8 cellular contexts compared by ENCODE assay signal in the genomic region with DNA sequence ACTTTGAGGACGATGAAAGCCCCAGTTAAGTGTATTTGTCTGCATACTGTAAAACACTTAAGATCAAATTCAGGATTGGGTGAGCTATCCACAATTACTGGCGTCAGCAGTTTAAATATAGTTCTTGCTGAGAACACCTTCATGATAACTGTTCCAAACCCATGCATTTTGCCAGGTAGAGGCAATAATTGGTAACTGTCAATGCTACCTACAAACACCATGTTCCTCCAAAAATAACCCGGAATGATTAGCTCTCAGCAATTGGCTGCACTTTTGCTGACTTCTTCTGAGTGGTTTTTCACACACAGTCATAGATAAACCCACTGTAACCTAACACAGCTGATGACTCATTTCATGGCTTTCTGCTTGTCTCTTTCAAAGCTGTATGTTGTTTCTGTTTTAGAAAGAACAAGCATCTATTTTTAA.
DNase-seq lines count a peak whose midpoint lies in the region; ATAC-seq, FAIRE-seq and TF ChIP-seq lines count a peak whose summit lies in the region.
"Had no signal": no experiment of that assay in that cellular context is flagged by ENCODE, and none has a peak within 500 bp of the region (broad histone marks: within the 10 kb centered on the region; RNA-seq: fewer than 3 reads in every experiment).

No MANE protein-coding gene starts in this region.

- no peak overlapping the region for H3K4me2 ChIP-seq in GM23338

- no peaks in the 10 kb centered on the region for H3K9me3 ChIP-seq in pancreas

- ATAC-seq in GM18517 (IDR thresholded peaks at IDR 0.05; ENCODE audit: unreplicated experiment) (peak; percentile 100), GM23338 (no peak), pancreas (peak in 3 of 4 donors; percentile 53 to 83 (median 62))

- H3K27ac Mint-ChIP-seq in GM23338: no peak overlapping the region
- H3K27ac Mint-ChIP-seq: activated B cell treated with CpG ODN at 0.5 μM for 24 hours had no signal

- WGBS in pancreas, 2 donors: 38 to 46% methylated on average over 3 of the region's 3 CpGs

- H3K27me3 ChIP-seq in GM23338 (ENCODE audit: insufficient read depth): no peaks in the 10 kb centered on the region
- no peaks in the 10 kb centered on the region for H3K27me3 ChIP-seq in pancreas

- H3K27me3 Mint-ChIP-seq in GM23338 (ENCODE audit: insufficient read depth, low read depth, poor library complexity): no peaks in the 10 kb centered on the region
- H3K27me3 Mint-ChIP-seq: activated B cell treated with CpG ODN at 0.5 μM for 24 hours had no signal

- H4K20me1 ChIP-seq in GM23338 (replicated peaks; ENCODE audit: insufficient read depth): no peaks in the 10 kb centered on the region

- no peak overlapping the region for H3K4me3 Mint-ChIP-seq in GM23338
- H3K4me3 Mint-ChIP-seq: activated B cell treated with CpG ODN at 0.5 μM for 24 hours had no signal

- H3K4me3 ChIP-seq in GM23338 (no peak overlapping the region), pancreas (no peak overlapping the region)

- peak overlapping the region; percentile 14; the same call in 1 of the 2 replicates for H2AFZ ChIP-seq in GM23338

- H3K9me2 ChIP-seq in GM23338 (ENCODE audit: insufficient read depth): no peaks in the 10 kb centered on the region

- FAIRE-seq in pancreas (lab: Jason Lieb, UNC): no peak

- H3K4me1 Mint-ChIP-seq in GM23338: no peaks in the 10 kb centered on the region
- H3K4me1 Mint-ChIP-seq: activated B cell treated with CpG ODN at 0.5 μM for 24 hours had no signal

- TF ChIP-seq CTCF in GM23338 (conservative IDR thresholded peaks at IDR 0.05; ENCODE audit: low read depth in 2 of 2) (no peak), pancreas (IDR thresholded peaks at IDR 0.05) (no peak)

- H3F3A ChIP-seq in GM23338 (replicated peaks; ENCODE audit: low read depth): no peaks in the 10 kb centered on the region

- no peak for DNase-seq in GM23338 (ENCODE audit: low spot score)
- peak; percentile 89 for DNase-seq in M059J (ENCODE audit: low read depth)
- DNase-seq in caudate nucleus (lab: John Stamatoyannopoulos, UW): peak in 12 of 61 donors; percentile 1 to 77 (median 20)
- no peak for DNase-seq in pancreas
- DNase-seq in activated gamma-delta T cell (lab: John Stamatoyannopoulos, UW): no peak
- no peak for DNase-seq in iPS-NIHi11 (ENCODE audit: low spot score)
- DNase-seq: activated B cell treated with CpG ODN at 0.5 μM for 24 hours had no signal

- H3K9me3 Mint-ChIP-seq in GM23338: peaks cover 23% of the 10 kb centered on the region

- H3K4me1 ChIP-seq in GM23338 (ENCODE audit: insufficient read depth) (no peaks in the 10 kb centered on the region), pancreas (no peaks in the 10 kb centered on the region)

- H3K27ac ChIP-seq in GM23338 (ENCODE audit: low read depth) (no peak overlapping the region), caudate nucleus (ENCODE audit: low read depth, low read length) (peak overlapping the region; percentile 23), pancreas (no peak overlapping the region)

- H3K36me3 Mint-ChIP-seq in GM23338 (ENCODE audit: low read depth): peaks cover 18% of the 10 kb centered on the region

- H3K79me2 ChIP-seq in GM23338 (replicated peaks; ENCODE audit: insufficient read depth): no peaks in the 10 kb centered on the region

- intact Hi-C loops in pancreas (cut with DNase I): no loop called here

- no peaks in the 10 kb centered on the region for H3K36me3 ChIP-seq in GM23338 (ENCODE audit: insufficient read depth)
- no peaks in the 10 kb centered on the region for H3K36me3 ChIP-seq in pancreas

TF ChIP-seq in GM23338, 12 proteins besides CTCF, POLR2A, EP300 and RAD21 (continues in another document):
- TF ChIP-seq EZH2phosphoT487 (IDR thresholded peaks at IDR 0.05; ENCODE audit: unreplicated experiment) (no peak), ZNF331 (CRISPR knock-in tag; IDR thresholded peaks at IDR 0.05; ENCODE audit: low read depth) (no peak), ZNF114 (CRISPR knock-in tag; IDR thresholded peaks at IDR 0.05) (no peak), POLR2AphosphoS5 (IDR thresholded peaks at IDR 0.05; ENCODE audit: low read depth) (no peak), CREB1 (CRISPR knock-in tag; IDR thresholded peaks at IDR 0.05; ENCODE audit: low read depth) (no peak), EZH2 (IDR thresholded peaks at IDR 0.05; ENCODE audit: low read depth, unreplicated experiment) (no peak), NANOG (IDR thresholded peaks at IDR 0.05; ENCODE audit: borderline replicate concordance) (no peak), JUNB (IDR thresholded peaks at IDR 0.05; ENCODE audit: unreplicated experiment) (no peak)
- TF ChIP-seq, protein P1, sequence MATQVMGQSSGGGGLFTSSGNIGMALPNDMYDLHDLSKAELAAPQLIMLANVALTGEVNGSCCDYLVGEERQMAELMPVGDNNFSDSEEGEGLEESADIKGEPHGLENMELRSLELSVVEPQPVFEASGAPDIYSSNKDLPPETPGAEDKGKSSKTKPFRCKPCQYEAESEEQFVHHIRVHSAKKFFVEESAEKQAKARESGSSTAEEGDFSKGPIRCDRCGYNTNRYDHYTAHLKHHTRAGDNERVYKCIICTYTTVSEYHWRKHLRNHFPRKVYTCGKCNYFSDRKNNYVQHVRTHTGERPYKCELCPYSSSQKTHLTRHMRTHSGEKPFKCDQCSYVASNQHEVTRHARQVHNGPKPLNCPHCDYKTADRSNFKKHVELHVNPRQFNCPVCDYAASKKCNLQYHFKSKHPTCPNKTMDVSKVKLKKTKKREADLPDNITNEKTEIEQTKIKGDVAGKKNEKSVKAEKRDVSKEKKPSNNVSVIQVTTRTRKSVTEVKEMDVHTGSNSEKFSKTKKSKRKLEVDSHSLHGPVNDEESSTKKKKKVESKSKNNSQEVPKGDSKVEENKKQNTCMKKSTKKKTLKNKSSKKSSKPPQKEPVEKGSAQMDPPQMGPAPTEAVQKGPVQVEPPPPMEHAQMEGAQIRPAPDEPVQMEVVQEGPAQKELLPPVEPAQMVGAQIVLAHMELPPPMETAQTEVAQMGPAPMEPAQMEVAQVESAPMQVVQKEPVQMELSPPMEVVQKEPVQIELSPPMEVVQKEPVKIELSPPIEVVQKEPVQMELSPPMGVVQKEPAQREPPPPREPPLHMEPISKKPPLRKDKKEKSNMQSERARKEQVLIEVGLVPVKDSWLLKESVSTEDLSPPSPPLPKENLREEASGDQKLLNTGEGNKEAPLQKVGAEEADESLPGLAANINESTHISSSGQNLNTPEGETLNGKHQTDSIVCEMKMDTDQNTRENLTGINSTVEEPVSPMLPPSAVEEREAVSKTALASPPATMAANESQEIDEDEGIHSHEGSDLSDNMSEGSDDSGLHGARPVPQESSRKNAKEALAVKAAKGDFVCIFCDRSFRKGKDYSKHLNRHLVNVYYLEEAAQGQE (IDR thresholded peaks at IDR 0.05; ENCODE audit: unreplicated experiment): no peak
- TF ChIP-seq, protein P2, sequence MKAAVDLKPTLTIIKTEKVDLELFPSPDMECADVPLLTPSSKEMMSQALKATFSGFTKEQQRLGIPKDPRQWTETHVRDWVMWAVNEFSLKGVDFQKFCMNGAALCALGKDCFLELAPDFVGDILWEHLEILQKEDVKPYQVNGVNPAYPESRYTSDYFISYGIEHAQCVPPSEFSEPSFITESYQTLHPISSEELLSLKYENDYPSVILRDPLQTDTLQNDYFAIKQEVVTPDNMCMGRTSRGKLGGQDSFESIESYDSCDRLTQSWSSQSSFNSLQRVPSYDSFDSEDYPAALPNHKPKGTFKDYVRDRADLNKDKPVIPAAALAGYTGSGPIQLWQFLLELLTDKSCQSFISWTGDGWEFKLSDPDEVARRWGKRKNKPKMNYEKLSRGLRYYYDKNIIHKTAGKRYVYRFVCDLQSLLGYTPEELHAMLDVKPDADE (IDR thresholded peaks at IDR 0.05): no peak
